In genomic region chr4:2875556-2875955, GRCh38 we compare ENCODE assay signal across 20 cellular contexts. TPM values are rescaled to one million over a fixed set of nuclear protein-coding genes. Genes with fewer than 3 reads are reported as not detected.
DNase-seq lines count a peak whose midpoint lies in the region; ATAC-seq and TF ChIP-seq lines count a peak whose summit lies in the region.
"Had no signal": no experiment of that assay in that cellular context is flagged by ENCODE, and none has a peak within 500 bp of the region (broad histone marks: within the 10 kb centered on the region; RNA-seq: fewer than 3 reads in every experiment).

No MANE protein-coding gene starts in this region.

- no peaks in the 10 kb centered on the region for H3K9me3 Mint-ChIP-seq in activated naive CD8-positive, alpha-beta T cell (ENCODE audit: low read depth)
- no peaks in the 10 kb centered on the region for H3K9me3 Mint-ChIP-seq in activated naive CD8-positive, alpha-beta T cell treated with anti-CD3 and anti-CD28 coated beads for 36 hours
- no peaks in the 10 kb centered on the region for H3K9me3 Mint-ChIP-seq in activated CD8-positive, alpha-beta T cell treated with anti-CD3 and anti-CD28 coated beads for 36 hours
- H3K9me3 Mint-ChIP-seq in activated CD8-positive, alpha-beta memory T cell treated with anti-CD3 and anti-CD28 coated beads, Interleukin-2, amount 10 ng/mL, durations not matched to agents 7 days and 5 days (ENCODE audit: low read depth), result no peaks in the 10 kb centered on the region

- H3K27ac ChIP-seq in spleen, result no peak overlapping the region
- H3K27ac ChIP-seq: ascending aorta; BLaER1 treated with 17β-estradiol and CSF1 and Interleukin-3, amounts not matched to agents 10 nM and 100 nM; uterus had no signal

- CTCF ChIA-PET in activated CD8-positive, alpha-beta T cell treated with anti-CD3 and anti-CD28 coated beads for 36 hours (lab: Charles Lee), result no interaction called here
- CTCF ChIA-PET in activated CD8-positive, alpha-beta memory T cell treated with anti-CD3 and anti-CD28 coated beads, Interleukin-2, amount 10 ng/mL, durations not matched to agents 7 days and 5 days (lab: Charles Lee), result interaction anchor here (0.6 to 1.3 kb wide), 2 partner anchors 74 to 96 kb away, joined by 3 read pairs; no protein-coding TSS in a partner anchor

- no peak overlapping the region for H3K4me3 ChIP-seq in spleen
- H3K4me3 ChIP-seq: ascending aorta; BLaER1 treated with 17β-estradiol and CSF1 and Interleukin-3, amounts not matched to agents 10 nM and 100 nM; uterus had no signal

- H3K9me3 ChIP-seq in spleen, result no peaks in the 10 kb centered on the region
- H3K9me3 ChIP-seq: ascending aorta; BLaER1 treated with 17β-estradiol and CSF1 and Interleukin-3, amounts not matched to agents 10 nM and 100 nM; uterus had no signal

- TF ChIP-seq POLR2A in spleen (IDR thresholded peaks at IDR 0.05), result no peak

- peaks cover 0 to 52% (median 34%) of the 10 kb centered on the region in 6 donors for H3K36me3 ChIP-seq in spleen
- H3K36me3 ChIP-seq: uterus had no signal

- H3K4me3 Mint-ChIP-seq in activated naive CD8-positive, alpha-beta T cell, result no peak overlapping the region
- no peak overlapping the region for H3K4me3 Mint-ChIP-seq in activated naive CD8-positive, alpha-beta T cell treated with anti-CD3 and anti-CD28 coated beads for 36 hours
- H3K4me3 Mint-ChIP-seq in activated CD8-positive, alpha-beta T cell treated with anti-CD3 and anti-CD28 coated beads for 36 hours, result no peak overlapping the region
- H3K4me3 Mint-ChIP-seq in activated CD8-positive, alpha-beta memory T cell treated with anti-CD3 and anti-CD28 coated beads, Interleukin-2, amount 10 ng/mL, durations not matched to agents 7 days and 5 days, result no peak overlapping the region

- peak overlapping the region; percentile 23 for H3K27ac Mint-ChIP-seq in activated naive CD8-positive, alpha-beta T cell
- H3K27ac Mint-ChIP-seq in activated naive CD8-positive, alpha-beta T cell treated with anti-CD3 and anti-CD28 coated beads for 36 hours, result no peak overlapping the region
- peak overlapping the region; percentile 23 for H3K27ac Mint-ChIP-seq in activated CD8-positive, alpha-beta T cell treated with anti-CD3 and anti-CD28 coated beads for 36 hours
- no peak overlapping the region for H3K27ac Mint-ChIP-seq in activated CD8-positive, alpha-beta memory T cell treated with anti-CD3 and anti-CD28 coated beads, Interleukin-2, amount 10 ng/mL, durations not matched to agents 7 days and 5 days

- intact Hi-C loops in activated CD8-positive, alpha-beta T cell treated with anti-CD3 and anti-CD28 coated beads for 36 hours (cut with micrococcal nuclease), result no loop called here
- intact Hi-C loops in head of caudate nucleus (cut with DNase I) (no loop called here), spleen (cut with DNase I; ENCODE audit: low total_unique reads) (no loop called here)

- H3K4me1 Mint-ChIP-seq in activated naive CD8-positive, alpha-beta T cell (ENCODE audit: low read depth), result peaks cover 46% of the 10 kb centered on the region
- peaks cover 34% of the 10 kb centered on the region for H3K4me1 Mint-ChIP-seq in activated naive CD8-positive, alpha-beta T cell treated with anti-CD3 and anti-CD28 coated beads for 36 hours
- H3K4me1 Mint-ChIP-seq in activated CD8-positive, alpha-beta T cell treated with anti-CD3 and anti-CD28 coated beads for 36 hours (ENCODE audit: low read depth), result peaks cover 43% of the 10 kb centered on the region
- H3K4me1 Mint-ChIP-seq in activated CD8-positive, alpha-beta memory T cell treated with anti-CD3 and anti-CD28 coated beads, Interleukin-2, amount 10 ng/mL, durations not matched to agents 7 days and 5 days, result peaks cover 39% of the 10 kb centered on the region

- no peak for DNase-seq in activated naive CD8-positive, alpha-beta T cell treated with anti-CD3 and anti-CD28 coated beads for 36 hours
- DNase-seq in activated CD8-positive, alpha-beta T cell treated with anti-CD3 and anti-CD28 coated beads for 36 hours, result no peak
- DNase-seq in head of caudate nucleus (peak in 30 of 42 donors; percentile 24 to 86 (median 49)), superior temporal gyrus (ENCODE audit: extremely low spot score) (peak; percentile 87), spleen (no peak)
- no peak for DNase-seq in activated CD8-positive, alpha-beta memory T cell treated with anti-CD3 and anti-CD28 coated beads, Interleukin-2, amount 10 ng/mL, durations not matched to agents 7 days and 5 days
- DNase-seq: activated naive CD4-positive, alpha-beta T cell; cerebellar nuclear complex; effector CD4-positive, alpha-beta T cell; NCI-H2107; NCI-H510A; stimulated activated CD4-positive, alpha-beta T cell treated with anti-CD3 and anti-CD28 coated beads, Interleukin-4, amount 100 ng/mL, for 4 hours; T1000; uterus had no signal

- WGBS in spleen, 5 donors, result 88 to 96% (median 94%) methylated on average over 3 of the region's 3 CpGs

- H3K27me3 ChIP-seq in spleen (replicated peaks in 1 of 7), result no peaks in the 10 kb centered on the region
- H3K27me3 ChIP-seq: ascending aorta; BLaER1 treated with 17β-estradiol and CSF1 and Interleukin-3, amounts not matched to agents 10 nM and 100 nM; uterus had no signal

- peaks cover 5% of the 10 kb centered on the region for H3K36me3 Mint-ChIP-seq in activated naive CD8-positive, alpha-beta T cell
- H3K36me3 Mint-ChIP-seq in activated naive CD8-positive, alpha-beta T cell treated with anti-CD3 and anti-CD28 coated beads for 36 hours, result peaks cover 9% of the 10 kb centered on the region
- peaks cover 18% of the 10 kb centered on the region for H3K36me3 Mint-ChIP-seq in activated CD8-positive, alpha-beta T cell treated with anti-CD3 and anti-CD28 coated beads for 36 hours (ENCODE audit: low read depth)
- peaks cover 32% of the 10 kb centered on the region for H3K36me3 Mint-ChIP-seq in activated CD8-positive, alpha-beta memory T cell treated with anti-CD3 and anti-CD28 coated beads, Interleukin-2, amount 10 ng/mL, durations not matched to agents 7 days and 5 days

- ATAC-seq in activated CD8-positive, alpha-beta T cell treated with anti-CD3 and anti-CD28 coated beads for 36 hours, result no peak
- ATAC-seq in HG03342 (IDR thresholded peaks at IDR 0.05; ENCODE audit: unreplicated experiment), result no peak
- no peak for ATAC-seq in activated CD8-positive, alpha-beta memory T cell treated with anti-CD3 and anti-CD28 coated beads, Interleukin-2, amount 10 ng/mL, durations not matched to agents 7 days and 5 days
- ATAC-seq: HCT116, left lobe of liver had no signal

- peaks cover under 1 to 74% (median 36%) of the 10 kb centered on the region in 6 donors for H3K4me1 ChIP-seq in spleen

- no peaks in the 10 kb centered on the region for H3K27me3 Mint-ChIP-seq in activated naive CD8-positive, alpha-beta T cell
- no peaks in the 10 kb centered on the region for H3K27me3 Mint-ChIP-seq in activated naive CD8-positive, alpha-beta T cell treated with anti-CD3 and anti-CD28 coated beads for 36 hours
- no peaks in the 10 kb centered on the region for H3K27me3 Mint-ChIP-seq in activated CD8-positive, alpha-beta T cell treated with anti-CD3 and anti-CD28 coated beads for 36 hours
- no peaks in the 10 kb centered on the region for H3K27me3 Mint-ChIP-seq in activated CD8-positive, alpha-beta memory T cell treated with anti-CD3 and anti-CD28 coated beads, Interleukin-2, amount 10 ng/mL, durations not matched to agents 7 days and 5 days

- POLR2A ChIA-PET in activated CD8-positive, alpha-beta T cell treated with anti-CD3 and anti-CD28 coated beads for 36 hours (lab: Charles Lee), result interaction anchor here (0.7 kb wide), 1 partner anchor 64 kb away, joined by 3 read pairs; no protein-coding TSS in a partner anchor

- no peak for TF ChIP-seq CTCF in activated CD8-positive, alpha-beta T cell treated with anti-CD3 and anti-CD28 coated beads for 36 hours (IDR thresholded peaks at IDR 0.05)
- TF ChIP-seq CTCF in spleen (IDR thresholded peaks at IDR 0.05 in 8 of 11, conservative IDR thresholded peaks at IDR 0.05 in 3 of 11), result no peak

RNA-seq across cellular contexts. Expression of gene ADD1, which starts 31.9 kb away (rescaled TPM):
- 100 to 1,000 TPM; 136 TPM for total RNA-seq in activated naive CD8-positive, alpha-beta T cell treated with anti-CD3 and anti-CD28 coated beads for 36 hours
- 100 to 1,000 TPM; 149 to 154 TPM for total RNA-seq in activated CD8-positive, alpha-beta T cell treated with anti-CD3 and anti-CD28 coated beads for 36 hours
- total RNA-seq in activated CD8-positive, alpha-beta memory T cell treated with anti-CD3 and anti-CD28 coated beads, Interleukin-2, amount 10 ng/mL, durations not matched to agents 7 days and 5 days, result 100 to 1,000 TPM; 251 to 260 TPM
- total RNA-seq in spleen, result 100 to 1,000 TPM; 260 to 348 (median 295) TPM
- polyA plus RNA-seq in spleen, result 100 to 1,000 TPM; 175 to 224 (median 194) TPM

Comparison
In these comparisons a context has a peak if more than half of its experiments do, and no peak if none do; other contexts are left out.
1. H3K27ac Mint-ChIP-seq: peak in activated naive CD8-positive, alpha-beta T cell (single experiment) and activated CD8-positive, alpha-beta T cell treated with anti-CD3 and anti-CD28 coated beads for 36 hours (single experiment); none in activated naive CD8-positive, alpha-beta T cell treated with anti-CD3 and anti-CD28 coated beads for 36 hours (single experiment) and activated CD8-positive, alpha-beta memory T cell treated with anti-CD3 and anti-CD28 coated beads, Interleukin-2, amount 10 ng/mL, durations not matched to agents 7 days and 5 days (single experiment).
2. DNase-seq: peak in head of caudate nucleus (30 of 42) and superior temporal gyrus (single experiment); none in activated naive CD8-positive, alpha-beta T cell treated with anti-CD3 and anti-CD28 coated beads for 36 hours (single experiment), activated CD8-positive, alpha-beta T cell treated with anti-CD3 and anti-CD28 coated beads for 36 hours (single experiment), activated CD8-positive, alpha-beta memory T cell treated with anti-CD3 and anti-CD28 coated beads, Interleukin-2, amount 10 ng/mL, durations not matched to agents 7 days and 5 days (single experiment) and spleen (single experiment).